In genomic region chr4:76007089-76007559, GRCh38 we compare ENCODE assay signal across 33 cellular contexts. TPM values are rescaled to one million over a fixed set of nuclear protein-coding genes. Genes with fewer than 3 reads are reported as not detected.
DNase-seq lines count a peak whose midpoint lies in the region; ATAC-seq, FAIRE-seq and TF ChIP-seq lines count a peak whose summit lies in the region.
"Had no signal": no experiment of that assay in that cellular context is flagged by ENCODE, and none has a peak within 500 bp of the region (broad histone marks: within the 10 kb centered on the region; RNA-seq: fewer than 3 reads in every experiment).

TSS of gene CXCL9 (minus strand) at chr4:76007509. CDS start at chr4:76007449, 60 bp downstream.

- no peak for DNase-seq in A549 (ENCODE audit: low read depth in 1 of 2, low spot score in 1 of 2)
- peak; percentile 13 for DNase-seq in HuH-7 (ENCODE audit: low spot score)
- DNase-seq in left lobe of liver (ENCODE audit: low spot score), result no peak
- DNase-seq in stomach, result no peak
- no peak for DNase-seq in islet precursor cell
- DNase-seq in lower lobe of right lung, result no peak
- DNase-seq: ACHN; activated CD4-positive, alpha-beta T cell treated with anti-CD3 and anti-CD28 coated beads, Interleukin-2, amount 50 U/mL, for 1 hour; activated CD4-positive, CD25-positive, alpha-beta regulatory T cell; activated gamma-delta T cell treated with Interleukin-2 at 50 U/mL for 16 hours; activated T-cell treated with anti-CD3 and anti-CD28 coated beads, Interleukin-2, amount 50 U/mL, for 1 hour; BE2C; caudate nucleus; CD8-positive, alpha-beta T cell; foreskin melanocyte; Karpas-422; NCI-H146; NCI-H446; NCI-H774; nephron progenitor cell; retina; stimulated activated naive CD4-positive, alpha-beta T cell; T-helper 1 cell had no signal

- H3K36me3 ChIP-seq in stomach, result no peaks in the 10 kb centered on the region
- H3K36me3 ChIP-seq in lower lobe of right lung, result no peaks in the 10 kb centered on the region
- H3K36me3 ChIP-seq: BE2C, esophagus muscularis mucosa, thoracic aorta, vagina had no signal

- H3K27ac ChIP-seq in A549 (no peak within 1 kb of the TSS), VCaP (peak within 1 kb of the TSS; percentile 64), stomach (no peak within 1 kb of the TSS), lower lobe of right lung (no peak within 1 kb of the TSS)
- H3K27ac ChIP-seq: esophagus muscularis mucosa, skin epidermis, thoracic aorta, vagina had no signal

- WGBS in A549 (ENCODE audit: missing lambda C conversion rate), result 7% methylated on average over 1 of the region's 1 CpG
- WGBS in stomach, 5 donors, result 38 to 57% (median 47%) methylated on average over 1 of the region's 1 CpG

- TF ChIP-seq EP300 in A549 (IDR thresholded peaks at IDR 0.05) (no peak), stomach (IDR thresholded peaks at IDR 0.05) (no peak)

- CTCF ChIA-PET in A549 (lab: Yijun Ruan, JAX), result no interaction called here

- POLR2A ChIA-PET in A549 (lab: Yijun Ruan, JAX), result no interaction called here

- no peak for ATAC-seq in A549
- peak; percentile 88 for ATAC-seq in left lobe of liver
- no peak for ATAC-seq in HG02623 (IDR thresholded peaks at IDR 0.05; ENCODE audit: unreplicated experiment)
- no peak for ATAC-seq in lower lobe of right lung
- ATAC-seq: CD8-positive, alpha-beta T cell had no signal

- no peak within 1 kb of the TSS for H3K4me2 ChIP-seq in A549

- no peaks in the 10 kb centered on the region for H3K27me3 ChIP-seq in stomach
- H3K27me3 ChIP-seq in lower lobe of right lung (ENCODE audit: low read depth), result no peaks in the 10 kb centered on the region
- H3K27me3 ChIP-seq: esophagus muscularis mucosa, vagina had no signal

- H3K4me1 ChIP-seq in A549 (no peaks in the 10 kb centered on the region), stomach (peaks cover 0 to 10% (median 4%) of the 10 kb centered on the region in 4 donors), lower lobe of right lung (peaks cover 8% of the 10 kb centered on the region)
- H3K4me1 ChIP-seq: BE2C had no signal

- TF ChIP-seq CTCF in A549 (IDR thresholded peaks at IDR 0.05), result no peak
- no peak for TF ChIP-seq CTCF in VCaP (conservative IDR thresholded peaks at IDR 0.05)
- TF ChIP-seq CTCF in stomach (IDR thresholded peaks at IDR 0.05), result no peak
- TF ChIP-seq CTCF in lower lobe of right lung (IDR thresholded peaks at IDR 0.05), result no peak

- no peak for FAIRE-seq in A549 (lab: Jason Lieb, UNC)
- FAIRE-seq: astrocyte had no signal

- TF ChIP-seq RAD21 in A549 (conservative IDR thresholded peaks at IDR 0.05 in 1 of 2, IDR thresholded peaks at IDR 0.05 in 1 of 2), result no peak

- intact Hi-C loops in stomach (cut with DNase I; ENCODE audit: low total_unique reads), result no loop called here
- intact Hi-C loops in lower lobe of right lung (cut with DNase I), result no loop called here

- TF ChIP-seq POLR2A in A549 (IDR thresholded peaks at IDR 0.05; ENCODE audit: low read length), result no peak
- no peak for TF ChIP-seq POLR2A in stomach (IDR thresholded peaks at IDR 0.05)

- no peak within 1 kb of the TSS for H3K4me3 ChIP-seq in A549
- H3K4me3 ChIP-seq in stomach, result no peak within 1 kb of the TSS
- H3K4me3 ChIP-seq in lower lobe of right lung, result no peak within 1 kb of the TSS
- H3K4me3 ChIP-seq: esophagus muscularis mucosa, skin epidermis, thoracic aorta, vagina had no signal

- H3K9me3 ChIP-seq in A549 (no peaks in the 10 kb centered on the region), stomach (no peaks in the 10 kb centered on the region), lower lobe of right lung (no peaks in the 10 kb centered on the region)
- H3K9me3 ChIP-seq: BE2C, esophagus muscularis mucosa, thoracic aorta, vagina had no signal

TF ChIP-seq in A549, 52 proteins besides CTCF, POLR2A, EP300 and RAD21:
- no peak for TF ChIP-seq HEYL (CRISPR knock-in tag; IDR thresholded peaks at IDR 0.05)
- no peak for TF ChIP-seq EHMT2 (IDR thresholded peaks at IDR 0.05; ENCODE audit: low read depth)
- TF ChIP-seq REST (IDR thresholded peaks at IDR 0.05), result no peak
- 0 out of 2 replicates have a peak, but pooled peaks have one; percentile 14 for TF ChIP-seq CBX8 (IDR thresholded peaks at IDR 0.05)

RNA-seq across cellular contexts. Expression of gene CXCL9, which starts in this region (rescaled TPM):
- polyA plus RNA-seq in A549 (2011; rRNA removed) (not detected in 2 replicates), A549 (2017; fragmentation: RNase III; extraction: RNeasy Plus Mini Kit Qiagen cat#74134 plus additional on column Dnase treatment) (not detected in 3 replicates), stomach (1 to 10 TPM in 1 of 3 donors, under 1 TPM in 2; 0.25 to 4.0 (median 0.46) TPM)
- polyA plus RNA-seq in A549 (2012; cell fraction: cytosol; rRNA removed), result not detected in 2 replicates
- polyA plus RNA-seq in A549 (2012; cell fraction: nucleus; rRNA removed), result not detected in 2 replicates
- not detected in 2 replicates for polyA minus RNA-seq in A549 (2011; rRNA and poly(A)+ RNA removed)
- total RNA-seq in left lobe of liver (0.10 TPM), stomach (1 to 10 TPM in 2 of 5 donors, under 1 TPM in 1, not detected in 2; 0.37 to 4.3 (median 1.2) TPM), lower lobe of right lung (1.3 TPM)
- total RNA-seq: astrocyte; CD8-positive, alpha-beta T cell; H4; osteocyte; RPMI7951 had no signal

Comparison
In these comparisons a context has a peak if more than half of its experiments do, and no peak if none do; other contexts are left out.
1. Peak in ATAC-seq in left lobe of liver; RNA of the gene not detected or under 1 TPM.